Comparison of ENCODE assay signal across 10 cellular contexts in the genomic region with DNA sequence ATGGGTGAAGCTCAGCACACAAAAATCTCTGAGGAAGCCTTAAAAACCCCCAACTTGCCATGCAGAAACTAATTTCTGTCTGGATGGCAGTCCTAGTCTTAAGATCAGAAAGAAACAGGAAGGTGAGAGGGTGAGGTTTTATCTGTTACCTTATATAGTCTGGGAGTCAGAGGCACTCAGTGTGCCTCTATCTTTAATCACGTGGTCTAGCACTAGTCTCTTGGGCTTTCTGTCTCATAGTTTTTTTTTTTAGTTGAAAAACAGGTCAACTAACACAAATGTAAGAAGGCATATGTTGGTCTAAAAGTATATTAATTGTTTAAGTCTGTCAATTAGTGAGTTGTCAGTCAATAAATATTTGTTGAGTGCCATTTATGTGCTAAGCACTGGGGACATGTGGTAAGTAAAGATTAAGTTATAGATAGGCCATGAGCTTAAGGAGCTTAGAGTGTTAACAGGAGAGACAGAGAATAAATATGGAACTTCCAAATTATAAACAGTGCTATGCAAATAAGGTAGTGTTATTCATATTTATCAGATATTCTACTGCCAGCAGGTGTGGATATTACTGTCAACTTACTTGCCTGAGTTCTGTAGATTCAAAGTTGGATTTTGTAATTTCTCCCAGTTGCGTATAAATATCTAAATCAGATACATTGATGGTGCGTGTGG. TPM values are rescaled to one million over a fixed set of nuclear protein-coding genes. Genes with fewer than 3 reads are reported as not detected.
DNase-seq lines count a peak whose midpoint lies in the region; ATAC-seq, FAIRE-seq and TF ChIP-seq lines count a peak whose summit lies in the region.
"Had no signal": no experiment of that assay in that cellular context is flagged by ENCODE, and none has a peak within 500 bp of the region (broad histone marks: within the 10 kb centered on the region; RNA-seq: fewer than 3 reads in every experiment).

No MANE protein-coding gene starts in this region.

- peak overlapping the region in 9 of 11 experiments; percentile 23 to 81 (median 74); a peak in 16 of 22 replicates for H3K9ac ChIP-seq in BLaER1 treated with 17β-estradiol and CSF1 and Interleukin-3, amounts not matched to agents 10 nM and 100 nM

- H3K4me3 ChIP-seq in BLaER1 treated with 17β-estradiol and CSF1 and Interleukin-3, amounts not matched to agents 10 nM and 100 nM, result peak overlapping the region in 6 of 10 experiments; percentile 13 to 76 (median 60); a peak in 10 of 20 replicates
- no peak overlapping the region for H3K4me3 ChIP-seq in dorsolateral prefrontal cortex

- H3K36me3 Mint-ChIP-seq in T-helper 2 cell treated with Interferon-gamma antibody and Interleukin-4, amounts not matched to agents 5 μg/mL and 100 μg/mL, for 36 hours (ENCODE audit: low read depth), result peaks cover 1% of the 10 kb centered on the region

- TF ChIP-seq CTCF in dorsolateral prefrontal cortex (IDR thresholded peaks at IDR 0.05 in 54 of 56, conservative IDR thresholded peaks at IDR 0.05 in 2 of 56; ENCODE audit: low read depth in 1 of 56, partially characterized antibody in 56 of 56), result no peak

- H3K27ac Mint-ChIP-seq in T-helper 2 cell treated with Interferon-gamma antibody and Interleukin-4, amounts not matched to agents 5 μg/mL and 100 μg/mL, for 36 hours, result peak overlapping the region; percentile 26

- H3K27ac ChIP-seq in BLaER1 treated with 17β-estradiol and CSF1 and Interleukin-3, amounts not matched to agents 10 nM and 100 nM, result peak overlapping the region; percentile 36 to 92 (median 84)
- H3K27ac ChIP-seq in dorsolateral prefrontal cortex, result peak overlapping the region in 1 of 59 donors; percentile 4
- H3K27ac ChIP-seq: VCaP had no signal

- no peaks in the 10 kb centered on the region for H4K20me1 ChIP-seq in BLaER1 treated with 17β-estradiol and CSF1 and Interleukin-3, amounts not matched to agents 10 nM and 100 nM

- no peaks in the 10 kb centered on the region for H3K27me3 ChIP-seq in BLaER1 treated with 17β-estradiol and CSF1 and Interleukin-3, amounts not matched to agents 10 nM and 100 nM
- peaks cover 0 to 66% (median 6%) of the 10 kb centered on the region in 45 donors for H3K27me3 ChIP-seq in dorsolateral prefrontal cortex

- intact Hi-C loops in dorsolateral prefrontal cortex (cut with DNase I), result no loop called here

- DNase-seq in GM19239 (ENCODE audit: insufficient read length, low spot score) (no peak), cerebellar nuclear complex (lab: John Stamatoyannopoulos, UW) (no peak), dorsolateral prefrontal cortex (no peak), RCC 7860 (ENCODE audit: low spot score) (no peak)
- no peak for DNase-seq in T-helper 2 cell treated with Interferon-gamma antibody and Interleukin-4, amounts not matched to agents 5 μg/mL and 100 μg/mL, for 36 hours (ENCODE audit: low spot score)
- DNase-seq in effector CD4-positive, alpha-beta T cell, result no peak
- DNase-seq: IMR-90 had no signal

- peaks cover 16% of the 10 kb centered on the region for H3K9me3 Mint-ChIP-seq in T-helper 2 cell treated with Interferon-gamma antibody and Interleukin-4, amounts not matched to agents 5 μg/mL and 100 μg/mL, for 36 hours

- H3K4me1 Mint-ChIP-seq in T-helper 2 cell treated with Interferon-gamma antibody and Interleukin-4, amounts not matched to agents 5 μg/mL and 100 μg/mL, for 36 hours (ENCODE audit: low read depth), result peaks cover 22% of the 10 kb centered on the region

- H3K4me1 ChIP-seq in BLaER1 treated with 17β-estradiol and CSF1 and Interleukin-3, amounts not matched to agents 10 nM and 100 nM, result peaks cover 28 to 97% (median 66%) of the 10 kb centered on the region in 10 experiments

- peaks cover 0 to 47% (median 8%) of the 10 kb centered on the region in 11 experiments; a peak in 8 of 22 replicates for H3K9me3 ChIP-seq in BLaER1 treated with 17β-estradiol and CSF1 and Interleukin-3, amounts not matched to agents 10 nM and 100 nM (replicated peaks in 1 of 11)

- H3K4me2 ChIP-seq in BLaER1 treated with 17β-estradiol and CSF1 and Interleukin-3, amounts not matched to agents 10 nM and 100 nM, result peak overlapping the region; percentile 55 to 98 (median 80)

- H3K27me3 Mint-ChIP-seq in T-helper 2 cell treated with Interferon-gamma antibody and Interleukin-4, amounts not matched to agents 5 μg/mL and 100 μg/mL, for 36 hours (ENCODE audit: low read depth), result peaks cover 9% of the 10 kb centered on the region

- peaks cover 0 to 86% (median 0%) of the 10 kb centered on the region in 11 experiments; a peak in 10 of 22 replicates for H3K36me3 ChIP-seq in BLaER1 treated with 17β-estradiol and CSF1 and Interleukin-3, amounts not matched to agents 10 nM and 100 nM

- FAIRE-seq in GM19239 (lab: Jason Lieb, UNC), result peak; percentile 100
- no peak for FAIRE-seq in RCC 7860 (lab: Jason Lieb, UNC)

- peak; percentile 74 for ATAC-seq in HG03045 (IDR thresholded peaks at IDR 0.05; ENCODE audit: unreplicated experiment)

- peak overlapping the region; percentile 46 for H3K4me3 Mint-ChIP-seq in T-helper 2 cell treated with Interferon-gamma antibody and Interleukin-4, amounts not matched to agents 5 μg/mL and 100 μg/mL, for 36 hours

RNA-seq across cellular contexts. Expression of a gene that starts 6.9 kb away (rescaled TPM):
- total RNA-seq in dorsolateral prefrontal cortex, result 10 to 100 TPM in 83 of 120 experiments, 1 to 10 TPM in 37; 2.2 to 55.0 (median 12.7) TPM
- total RNA-seq: IMR-90 had no signal

Comparison
In these comparisons a context has a peak if more than half of its experiments do, and no peak if none do; other contexts are left out.
1. H3K4me3 ChIP-seq: peak in BLaER1 treated with 17β-estradiol and CSF1 and Interleukin-3, amounts not matched to agents 10 nM and 100 nM (6 of 10); none in dorsolateral prefrontal cortex (0 of 59).